ENCODE assay signal across 14 cellular contexts in the genomic region with DNA sequence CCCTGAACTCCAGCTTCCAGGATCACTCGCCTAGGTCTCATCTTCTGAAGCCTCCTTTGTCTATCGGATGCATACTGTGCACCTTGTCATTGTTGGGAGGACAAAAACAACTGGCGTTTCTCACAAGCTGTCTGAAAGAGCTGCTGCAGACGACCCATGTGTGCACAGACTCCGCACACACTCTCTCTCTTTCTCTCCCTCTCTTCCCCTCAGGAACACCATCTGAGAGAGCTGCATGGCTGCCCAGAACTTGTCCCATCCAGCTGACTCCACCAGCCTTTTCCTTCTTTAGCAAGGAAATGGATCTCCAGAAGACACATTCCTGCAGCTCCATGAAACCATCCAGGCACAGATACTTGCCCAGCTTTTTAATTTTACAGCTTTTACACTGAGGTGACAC.
DNase-seq lines count a peak whose midpoint lies in the region; ATAC-seq and TF ChIP-seq lines count a peak whose summit lies in the region.
"Had no signal": no experiment of that assay in that cellular context is flagged by ENCODE, and none has a peak within 500 bp of the region (broad histone marks: within the 10 kb centered on the region; RNA-seq: fewer than 3 reads in every experiment).

No MANE protein-coding gene starts in this region.

- no peaks in the 10 kb centered on the region for H3K9me2 ChIP-seq in Loucy (replicated peaks; ENCODE audit: low read depth, low read length)

- H3K4me1 ChIP-seq in Loucy (ENCODE audit: insufficient read depth, low read length, poor library complexity, severe bottlenecking), result peaks cover 38% of the 10 kb centered on the region
- H3K4me1 ChIP-seq in skeletal muscle satellite cell (ENCODE audit: control insufficient read depth, insufficient read depth, low read length), result peaks cover 28% of the 10 kb centered on the region
- H3K4me1 ChIP-seq: vagina had no signal

- H3K79me2 ChIP-seq in Loucy (ENCODE audit: insufficient read depth, low read length), result peaks cover 72% of the 10 kb centered on the region

- H3K36me3 ChIP-seq in Loucy (ENCODE audit: insufficient read depth, low read length), result no peaks in the 10 kb centered on the region
- H3K36me3 ChIP-seq in skeletal muscle satellite cell (ENCODE audit: insufficient read depth, low read length), result no peaks in the 10 kb centered on the region
- H3K36me3 ChIP-seq: ovary, SJSA1, vagina had no signal

- no peaks in the 10 kb centered on the region for H3K27me3 ChIP-seq in Loucy (ENCODE audit: insufficient read depth, low read length, poor library complexity, severe bottlenecking)
- no peaks in the 10 kb centered on the region for H3K27me3 ChIP-seq in skeletal muscle satellite cell (ENCODE audit: control insufficient read depth, insufficient read depth, low read length)
- H3K27me3 ChIP-seq: ovary, SJSA1, vagina had no signal

- H3K4me2 ChIP-seq in Loucy (ENCODE audit: low read depth, low read length, poor library complexity, severe bottlenecking) (peak overlapping the region; percentile 68), skeletal muscle satellite cell (ENCODE audit: low read length) (peak overlapping the region; percentile 24)

- TF ChIP-seq CTCF in Loucy (conservative IDR thresholded peaks at IDR 0.05; ENCODE audit: low read length) (no peak), glutamatergic neuron (IDR thresholded peaks at IDR 0.05; ENCODE audit: partially characterized antibody, unreplicated experiment) (no peak)

- peak overlapping the region; percentile 40 for H3K9ac ChIP-seq in Loucy (ENCODE audit: low read depth, low read length, poor library complexity, severe bottlenecking)
- no peak overlapping the region for H3K9ac ChIP-seq in skeletal muscle satellite cell (ENCODE audit: low read depth, low read length)

- no peaks in the 10 kb centered on the region for H3K9me3 ChIP-seq in Loucy (ENCODE audit: insufficient read depth, low read depth, low read length)
- no peaks in the 10 kb centered on the region for H3K9me3 ChIP-seq in skeletal muscle satellite cell (replicated peaks; ENCODE audit: low read length)
- H3K9me3 ChIP-seq: ovary, SJSA1, vagina had no signal

- H3K4me3 ChIP-seq in Loucy (ENCODE audit: low read length, poor library complexity, severe bottlenecking) (peak overlapping the region; percentile 45), skeletal muscle satellite cell (ENCODE audit: low read length) (no peak overlapping the region)
- H3K4me3 ChIP-seq: lung, ovary, SJSA1, vagina had no signal

- peaks cover 8% of the 10 kb centered on the region for H4K20me1 ChIP-seq in Loucy (ENCODE audit: insufficient read depth, low read length, poor library complexity, severe bottlenecking)

- no peaks in the 10 kb centered on the region for H3K9me3 Mint-ChIP-seq in activated T-cell treated with anti-CD3 and anti-CD28 coated beads, Interleukin-2, amount 50 U/mL, for 4 hours
- peaks cover 27% of the 10 kb centered on the region for H3K9me3 Mint-ChIP-seq in glutamatergic neuron (ENCODE audit: unreplicated experiment)
- H3K9me3 Mint-ChIP-seq: IgD-negative memory B cell had no signal

- ATAC-seq in activated T-cell treated with anti-CD3 and anti-CD28 coated beads, Interleukin-2, amount 50 U/mL, for 4 hours, result no peak
- ATAC-seq in HG03442 (IDR thresholded peaks at IDR 0.05; ENCODE audit: unreplicated experiment), result no peak

- H3F3A ChIP-seq in Loucy (ENCODE audit: low read depth), result 0 out of 2 replicates have a peak, but pooled peaks cover 2% of the 10 kb centered on the region

- peaks cover 36% of the 10 kb centered on the region for H3K4me1 Mint-ChIP-seq in activated T-cell treated with anti-CD3 and anti-CD28 coated beads, Interleukin-2, amount 50 U/mL, for 4 hours (ENCODE audit: low read depth)
- peaks cover 34% of the 10 kb centered on the region for H3K4me1 Mint-ChIP-seq in glutamatergic neuron (ENCODE audit: low read depth, unreplicated experiment)

- no peaks in the 10 kb centered on the region for H3K36me3 Mint-ChIP-seq in activated T-cell treated with anti-CD3 and anti-CD28 coated beads, Interleukin-2, amount 50 U/mL, for 4 hours (ENCODE audit: insufficient read depth)
- H3K36me3 Mint-ChIP-seq in glutamatergic neuron (ENCODE audit: unreplicated experiment), result no peaks in the 10 kb centered on the region

- peak overlapping the region; percentile 8 for H3K4me3 Mint-ChIP-seq in activated T-cell treated with anti-CD3 and anti-CD28 coated beads, Interleukin-2, amount 50 U/mL, for 4 hours
- H3K4me3 Mint-ChIP-seq in glutamatergic neuron (ENCODE audit: unreplicated experiment), result peak overlapping the region; percentile 68

- DNase-seq in activated T-cell treated with anti-CD3 and anti-CD28 coated beads, Interleukin-2, amount 50 U/mL, for 4 hours, result no peak
- no peak for DNase-seq in activated T-cell treated with anti-CD3 and anti-CD28 coated beads, Interleukin-2, amount 50 U/mL, for 1 hour
- DNase-seq in glutamatergic neuron, result no peak
- no peak for DNase-seq in NCI-H748 treated with DMSO at 0.1 percent for 48 hours (lab: John Stamatoyannopoulos, UW)
- no peak for DNase-seq in NCI-H2081 (lab: John Stamatoyannopoulos, UW)
- DNase-seq: NCI-H1436 treated with DMSO at 0.1 percent for 48 hours, ovary had no signal

- peak overlapping the region; percentile 94 for H3K27ac Mint-ChIP-seq in glutamatergic neuron (ENCODE audit: unreplicated experiment)
- H3K27ac Mint-ChIP-seq: IgD-negative memory B cell had no signal

- H3K27me3 Mint-ChIP-seq in activated T-cell treated with anti-CD3 and anti-CD28 coated beads, Interleukin-2, amount 50 U/mL, for 4 hours (ENCODE audit: low read depth), result peaks cover 12% of the 10 kb centered on the region
- H3K27me3 Mint-ChIP-seq in glutamatergic neuron (ENCODE audit: unreplicated experiment), result peaks cover 14% of the 10 kb centered on the region

- H2AFZ ChIP-seq in Loucy (ENCODE audit: low read length), result no peak overlapping the region
